Comparison of ENCODE assay signal across 21 cellular contexts in the genomic region with DNA sequence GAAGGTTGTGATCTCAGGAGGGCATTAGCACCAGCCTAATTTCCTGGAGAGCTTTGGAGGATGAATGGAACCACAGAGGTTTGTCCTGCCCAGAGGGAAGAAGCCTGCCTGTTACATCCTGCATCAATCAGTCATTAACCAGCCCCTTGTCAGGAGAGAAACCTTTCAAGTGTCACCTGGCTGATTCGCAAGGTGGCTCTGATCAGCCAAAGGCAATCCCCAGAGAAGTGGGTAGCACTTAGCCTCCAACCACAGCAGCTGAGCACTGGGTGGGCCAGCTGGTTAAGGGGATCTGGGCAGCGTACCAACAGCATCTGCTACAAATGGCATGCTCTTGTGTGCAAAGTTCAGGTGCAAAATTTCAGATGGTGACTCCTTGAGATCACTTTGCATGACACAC. TPM values are rescaled to one million over a fixed set of nuclear protein-coding genes. Genes with fewer than 3 reads are reported as not detected.
A peak's percentile ranks its signal among the peaks of the same experiment; 100 is the strongest.
DNase-seq lines count a peak whose midpoint lies in the region; ATAC-seq and TF ChIP-seq lines count a peak whose summit lies in the region.
"Had no signal": no experiment of that assay in that cellular context is flagged by ENCODE, and none has a peak within 500 bp of the region (broad histone marks: within the 10 kb centered on the region; RNA-seq: fewer than 3 reads in every experiment).

No MANE protein-coding gene starts in this region.

- ATAC-seq in GM19351 (IDR thresholded peaks at IDR 0.05; ENCODE audit: unreplicated experiment) (no peak), GM18511 (IDR thresholded peaks at IDR 0.05; ENCODE audit: unreplicated experiment) (no peak)
- ATAC-seq: activated naive CD4-positive, alpha-beta T cell treated with anti-CD3 and anti-CD28 coated beads, Interleukin-2, amount 50 U/mL, for 72 hours; activated T-cell treated with anti-CD3 and anti-CD28 coated beads, Interleukin-2, amount 50 U/mL, for 72 hours; GM23338; heart right ventricle; natural killer cell treated with Interleukin-12 subunit alpha and Interleukin-12 subunit beta and Interleukin-15 and Interleukin-18, amount 100 ng/mL, for 72 hours; WTC11 had no signal

- WGBS in stomach, 5 donors: 57 to 83% (median 77%) methylated on average over 2 of the region's 2 CpGs

- H3K27ac ChIP-seq in stomach: no peak overlapping the region
- H3K27ac ChIP-seq: heart right ventricle, SJSA1 had no signal

- TF ChIP-seq POLR2A in stomach (IDR thresholded peaks at IDR 0.05): no peak

- no peak overlapping the region for H3K4me3 ChIP-seq in Jurkat, Clone E6-1 (ENCODE audit: low read length)
- no peak overlapping the region for H3K4me3 ChIP-seq in stomach
- H3K4me3 ChIP-seq: GM23338, heart right ventricle, SJSA1 had no signal

- DNase-seq in Jurkat, Clone E6-1 (ENCODE audit: low read depth, low spot score): peak; percentile 16
- DNase-seq in NCI-H187 (lab: John Stamatoyannopoulos, UW): peak; percentile 88 to 95
- DNase-seq in NCI-H524 (lab: John Stamatoyannopoulos, UW): peak; percentile 85 to 97
- DNase-seq in left kidney (ENCODE audit: low read depth, low spot score): peak; percentile 35
- no peak for DNase-seq in stomach
- DNase-seq: activated T-cell treated with anti-CD3 and anti-CD28 coated beads, Interleukin-2, amount 50 U/mL, for 72 hours; C1 segment of cervical spinal cord; DND-41; endodermal cell; heart right ventricle; OCI-M1; posterior cingulate gyrus; small intestine; stimulated activated CD4-positive, alpha-beta T cell treated with anti-CD3 and anti-CD28 coated beads, Interleukin-4, amount 100 ng/mL, for 24 hours had no signal

- intact Hi-C loops in stomach (cut with DNase I; ENCODE audit: low total_unique reads): loop anchor here (10.0 kb wide), 1 partner anchor 1293 kb away; no protein-coding TSS in a partner anchor

- no peaks in the 10 kb centered on the region for H3K4me1 ChIP-seq in stomach
- H3K4me1 ChIP-seq: heart right ventricle, SJSA1 had no signal

- no peak for TF ChIP-seq CTCF in stomach (IDR thresholded peaks at IDR 0.05)

- no peak for TF ChIP-seq EP300 in stomach (IDR thresholded peaks at IDR 0.05)

- H3K9me3 ChIP-seq in stomach: no peaks in the 10 kb centered on the region
- H3K9me3 ChIP-seq: SJSA1 had no signal

- H3K27me3 ChIP-seq in stomach: peaks cover 0 to 4% (median 0%) of the 10 kb centered on the region in 3 donors

- peaks cover 0 to 9% (median 6%) of the 10 kb centered on the region in 4 donors for H3K36me3 ChIP-seq in stomach
- H3K36me3 ChIP-seq: SJSA1 had no signal

RNA-seq across cellular contexts. Expression of gene ANKEF1, which starts 26.9 kb away (rescaled TPM):
- 7.0 TPM for polyA plus RNA-seq in Jurkat, Clone E6-1 (2012; ENCODE audit: insufficient read depth, insufficient read length)
- 1 to 10 TPM in 4 of 5 donors, under 1 TPM in 1; 0.58 to 9.4 (median 1.3) TPM for total RNA-seq in stomach
- polyA plus RNA-seq in stomach: 1 to 10 TPM; 1.5 to 2.0 (median 1.7) TPM
